Comparison of ENCODE assay signal across 6 cellular contexts in the genomic region with DNA sequence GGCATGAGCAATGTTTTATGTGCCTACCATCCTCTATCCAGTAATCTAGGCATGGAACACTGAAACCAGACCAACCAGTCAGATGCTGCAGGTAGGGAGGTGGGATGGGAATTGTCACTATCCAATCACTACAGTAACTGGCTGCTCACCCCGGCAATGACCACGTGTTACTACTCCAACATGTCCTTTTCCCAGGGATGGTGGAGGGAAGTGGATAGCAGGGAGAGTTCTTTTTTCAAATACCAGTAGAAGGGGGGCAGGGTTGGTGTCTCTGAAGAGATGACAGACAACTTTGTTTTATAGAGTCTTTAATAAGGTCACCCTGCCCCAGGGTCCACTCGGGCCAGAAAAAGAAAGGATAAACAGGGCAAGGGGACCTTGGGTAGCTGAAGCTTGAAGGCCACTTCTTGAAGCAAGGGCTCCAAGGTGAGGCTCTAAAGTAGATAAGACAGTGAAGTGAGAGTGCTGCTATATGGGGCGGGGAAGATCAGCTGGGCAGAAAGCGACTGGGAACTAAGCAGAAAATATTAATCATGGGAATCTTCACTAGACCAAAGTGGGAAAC. TPM values are rescaled to one million over a fixed set of nuclear protein-coding genes. Genes with fewer than 3 reads are reported as not detected.
A peak's percentile ranks its signal among the peaks of the same experiment; 100 is the strongest.
DNase-seq lines count a peak whose midpoint lies in the region; ATAC-seq and TF ChIP-seq lines count a peak whose summit lies in the region.

No MANE protein-coding gene starts in this region.

- peak overlapping the region; percentile 93 for H3K4me3 Mint-ChIP-seq in T-helper 2 cell treated with Interferon-gamma antibody and Interleukin-4, amounts not matched to agents 5 μg/mL and 100 μg/mL, for 36 hours

- H3K27ac Mint-ChIP-seq in T-helper 2 cell treated with Interferon-gamma antibody and Interleukin-4, amounts not matched to agents 5 μg/mL and 100 μg/mL, for 36 hours, result peak overlapping the region; percentile 89

- H3K27me3 ChIP-seq in cardiac muscle cell (no peaks in the 10 kb centered on the region), thoracic aorta (replicated peaks; ENCODE audit: insufficient read depth) (no peaks in the 10 kb centered on the region)

- ATAC-seq in thoracic aorta (ENCODE audit: insufficient number of reproducible peaks, low FRiP score, low read depth), result no peak

- H3K9me3 ChIP-seq in cardiac muscle cell (ENCODE audit: low read depth), result no peaks in the 10 kb centered on the region
- no peaks in the 10 kb centered on the region for H3K9me3 ChIP-seq in thoracic aorta

- H3K4me1 Mint-ChIP-seq in T-helper 2 cell treated with Interferon-gamma antibody and Interleukin-4, amounts not matched to agents 5 μg/mL and 100 μg/mL, for 36 hours (ENCODE audit: low read depth), result peaks cover 30% of the 10 kb centered on the region

- peak overlapping the region; percentile 90 for H3K27ac ChIP-seq in cardiac muscle cell
- H3K27ac ChIP-seq in thoracic aorta, result peak overlapping the region; percentile 4 to 78

- H3K27me3 Mint-ChIP-seq in T-helper 2 cell treated with Interferon-gamma antibody and Interleukin-4, amounts not matched to agents 5 μg/mL and 100 μg/mL, for 36 hours (ENCODE audit: low read depth), result no peaks in the 10 kb centered on the region

- peak overlapping the region; percentile 62 for H3K4me3 ChIP-seq in cardiac muscle cell
- peak overlapping the region; percentile 90 for H3K4me3 ChIP-seq in thoracic aorta

- H3K9me3 Mint-ChIP-seq in T-helper 2 cell treated with Interferon-gamma antibody and Interleukin-4, amounts not matched to agents 5 μg/mL and 100 μg/mL, for 36 hours, result no peaks in the 10 kb centered on the region

- no peak for DNase-seq in T-helper 2 cell treated with Interferon-gamma antibody and Interleukin-4, amounts not matched to agents 5 μg/mL and 100 μg/mL, for 36 hours (ENCODE audit: low spot score)
- no peak for DNase-seq in T-helper 2 cell
- DNase-seq in cardiac muscle cell (ENCODE audit: low read depth in 1 of 2, low spot score in 1 of 2), result peak in 1 of 2 donors; percentile 74
- DNase-seq in thoracic aorta (ENCODE audit: low spot score), result no peak
- DNase-seq in COLO668 (lab: John Stamatoyannopoulos, UW; ENCODE audit: unreplicated experiment), result no peak
- no peak for DNase-seq in activated gamma-delta T cell treated with Interleukin-2 at 50 U/mL for 16 hours

- H3K36me3 ChIP-seq in cardiac muscle cell (peaks cover 34% of the 10 kb centered on the region), thoracic aorta (peaks cover 47% of the 10 kb centered on the region)

- H3K36me3 Mint-ChIP-seq in T-helper 2 cell treated with Interferon-gamma antibody and Interleukin-4, amounts not matched to agents 5 μg/mL and 100 μg/mL, for 36 hours (ENCODE audit: low read depth), result peaks cover 55% of the 10 kb centered on the region

- H3K4me1 ChIP-seq in cardiac muscle cell (ENCODE audit: low read depth) (peaks cover 25% of the 10 kb centered on the region), thoracic aorta (ENCODE audit: control insufficient read depth in 1 of 2, low read depth in 2 of 2) (peaks cover 16 to 31% of the 10 kb centered on the region in 2 donors)

- TF ChIP-seq CTCF in cardiac muscle cell (IDR thresholded peaks at IDR 0.05; ENCODE audit: low read depth, low read length), result no peak
- TF ChIP-seq CTCF in thoracic aorta (IDR thresholded peaks at IDR 0.05), result no peak

RNA-seq across cellular contexts. Expression of gene CDH24, which starts 14.7 kb away (rescaled TPM):
- total RNA-seq in cardiac muscle cell, result 8.6 and 8.9 TPM in 2 replicates
- polyA plus RNA-seq in cardiac muscle cell, result 4.4 and 13.4 TPM in 2 replicates
- total RNA-seq in thoracic aorta, result 1 to 10 TPM; 1.1 to 6.2 TPM

RNA-seq across cellular contexts. Expression of gene ACIN1, which starts 22.9 kb away (rescaled TPM):
- total RNA-seq in cardiac muscle cell (95.1 and 151 TPM in 2 replicates), thoracic aorta (100 to 1,000 TPM; 117 to 154 TPM)
- polyA plus RNA-seq in cardiac muscle cell, result 41.0 and 45.5 TPM in 2 replicates

RNA-seq across cellular contexts. Expression of gene C14orf119, which starts 23.2 kb away (rescaled TPM):
- total RNA-seq in cardiac muscle cell (22.2 and 57.0 TPM in 2 replicates), thoracic aorta (10 to 100 TPM; 18.0 to 18.4 TPM)
- 105 and 120 TPM in 2 replicates for polyA plus RNA-seq in cardiac muscle cell

RNA-seq across cellular contexts. Expression of gene PSMB11, which starts 30.0 kb away (rescaled TPM):
- total RNA-seq in cardiac muscle cell (0.12 TPM in 1 of 2 replicates, not detected in the other), thoracic aorta (not detected)
- polyA plus RNA-seq in cardiac muscle cell, result not detected in 2 replicates

RNA-seq across cellular contexts. Expression of gene CIROP, which starts 32.7 kb away (rescaled TPM):
- total RNA-seq in cardiac muscle cell (0.15 TPM in 1 of 2 replicates, not detected in the other), thoracic aorta (1 to 10 TPM in 1 of 2 donors, not detected in 1; 1.1 TPM)
- polyA plus RNA-seq in cardiac muscle cell, result not detected in 2 replicates
